In genomic region chr7:26328498-26329390, GRCh38 we compare ENCODE assay signal across 1 cellular context.
TF ChIP-seq lines count a peak whose summit lies in the region.

No MANE protein-coding gene starts in this region.

TF ChIP-seq in HEK293, 187 proteins besides CTCF, POLR2A, EP300 and RAD21 (continued from another document):
- TF ChIP-seq TSHZ1 (tag by site-specific recombination; IDR thresholded peaks at IDR 0.05; ENCODE audit: borderline replicate concordance) (no peak), GLIS1 (tag by site-specific recombination; IDR thresholded peaks at IDR 0.05) (peak; percentile 35; the same call in 1 of the 2 replicates)
